Comparison of ENCODE assay signal across 10 cellular contexts in genomic region chr19:38838208-38838985, GRCh38. TPM values are rescaled to one million over a fixed set of nuclear protein-coding genes. Genes with fewer than 3 reads are reported as not detected.
DNase-seq lines count a peak whose midpoint lies in the region; ATAC-seq and TF ChIP-seq lines count a peak whose summit lies in the region.
"Had no signal": no experiment of that assay in that cellular context is flagged by ENCODE, and none has a peak within 500 bp of the region (broad histone marks: within the 10 kb centered on the region; RNA-seq: fewer than 3 reads in every experiment).

No MANE protein-coding gene starts in this region.

- TF ChIP-seq CTCF in type B pancreatic cell (conservative IDR thresholded peaks at IDR 0.05) = no peak

- peaks cover 5 to 80% (median 35%) of the 10 kb centered on the region in 3 donors for H3K36me3 Mint-ChIP-seq in naive thymus-derived CD8-positive, alpha-beta T cell
- H3K36me3 Mint-ChIP-seq in type B pancreatic cell = peaks cover 44% of the 10 kb centered on the region

- H3K4me1 Mint-ChIP-seq in naive thymus-derived CD8-positive, alpha-beta T cell = peaks cover 23 to 49% (median 46%) of the 10 kb centered on the region in 4 donors
- peaks cover 5% of the 10 kb centered on the region for H3K4me1 Mint-ChIP-seq in type B pancreatic cell (ENCODE audit: unreplicated experiment)

- H3K27ac Mint-ChIP-seq in naive thymus-derived CD8-positive, alpha-beta T cell = peak overlapping the region in 7 of 10 donors; percentile 20 to 92 (median 56)
- peak overlapping the region; percentile 95 for H3K27ac Mint-ChIP-seq in type B pancreatic cell

- peaks cover 0 to 5% (median 0%) of the 10 kb centered on the region in 5 donors for H3K27me3 Mint-ChIP-seq in naive thymus-derived CD8-positive, alpha-beta T cell
- H3K27me3 Mint-ChIP-seq in type B pancreatic cell = no peaks in the 10 kb centered on the region

- intact Hi-C loops in Right ventricle myocardium superior (cut with DNase I) (no loop called here), Right ventricle myocardium inferior (cut with DNase I) (no loop called here)

- ATAC-seq in Right ventricle myocardium superior (ENCODE audit: poor library complexity) = no peak
- ATAC-seq in Right ventricle myocardium inferior = no peak
- ATAC-seq in naive thymus-derived CD8-positive, alpha-beta T cell = no peak
- no peak for ATAC-seq in GM21447 (IDR thresholded peaks at IDR 0.05; ENCODE audit: unreplicated experiment)

- peaks cover 0 to 4% (median 0%) of the 10 kb centered on the region in 9 donors for H3K9me3 Mint-ChIP-seq in naive thymus-derived CD8-positive, alpha-beta T cell
- H3K9me3 Mint-ChIP-seq in type B pancreatic cell = no peaks in the 10 kb centered on the region

- no peak overlapping the region for H3K4me3 Mint-ChIP-seq in naive thymus-derived CD8-positive, alpha-beta T cell
- H3K4me3 Mint-ChIP-seq in type B pancreatic cell = peak overlapping the region; percentile 67

- DNase-seq in Right ventricle myocardium superior (peak; percentile 26), Right ventricle myocardium inferior (ENCODE audit: missing footprints) (no peak), type B pancreatic cell (ENCODE audit: extremely low spot score, unreplicated experiment) (no peak), UCSD-AML1 (lab: John Stamatoyannopoulos, UW; ENCODE audit: unreplicated experiment) (no peak), NCI-H2227 (lab: John Stamatoyannopoulos, UW; ENCODE audit: unreplicated experiment) (no peak)
- DNase-seq in activated naive CD8-positive, alpha-beta T cell treated with anti-CD3 and anti-CD28 coated beads, Interleukin-2, amount 50 U/mL, for 16 hours (ENCODE audit: low read depth, low spot score) = peak; percentile 39
- no peak for DNase-seq in naive thymus-derived CD8-positive, alpha-beta T cell
- DNase-seq: NCI-H524, occipital lobe had no signal

- POLR2A ChIA-PET in naive thymus-derived CD8-positive, alpha-beta T cell (lab: Charles Lee) = interaction anchor here (0.6 to 4.0 kb wide), 5 partner anchors 11 to 34 kb away, joined by 3 to 26 read pairs (median 4); no protein-coding TSS in a partner anchor

RNA-seq across cellular contexts. Expression of gene ECH1, which starts 6.8 kb away (rescaled TPM):
- total RNA-seq in Right ventricle myocardium superior (1,260 TPM), Right ventricle myocardium inferior (1,308 TPM), type B pancreatic cell (ENCODE audit: low replicate concordance) (134 and 142 TPM in 2 replicates)
- total RNA-seq in naive thymus-derived CD8-positive, alpha-beta T cell = 100 to 1,000 TPM; 118 to 138 TPM
- polyA plus RNA-seq in naive thymus-derived CD8-positive, alpha-beta T cell = 100 to 1,000 TPM; 218 to 291 (median 238) TPM

RNA-seq across cellular contexts. Expression of gene HNRNPL, which starts 11.4 kb away (rescaled TPM):
- total RNA-seq in Right ventricle myocardium superior = 158 TPM
- total RNA-seq in Right ventricle myocardium inferior = 184 TPM
- 100 to 1,000 TPM; 390 to 406 TPM for total RNA-seq in naive thymus-derived CD8-positive, alpha-beta T cell
- polyA plus RNA-seq in naive thymus-derived CD8-positive, alpha-beta T cell = 10 to 100 TPM; 70.6 to 77.6 (median 71.4) TPM
- 338 and 451 TPM in 2 replicates for total RNA-seq in type B pancreatic cell (ENCODE audit: low replicate concordance)

RNA-seq across cellular contexts. Expression of gene LGALS4, which starts 25.7 kb away (rescaled TPM):
- total RNA-seq in Right ventricle myocardium superior = 0.86 TPM
- 0.76 TPM for total RNA-seq in Right ventricle myocardium inferior
- total RNA-seq in naive thymus-derived CD8-positive, alpha-beta T cell = 10 to 100 TPM in 1 of 2 experiments, 1 to 10 TPM in 1; 9.6 to 10.7 TPM
- under 1 TPM in 1 of 3 donors, not detected in 2; 0.27 TPM for polyA plus RNA-seq in naive thymus-derived CD8-positive, alpha-beta T cell
- total RNA-seq in type B pancreatic cell (ENCODE audit: low replicate concordance) = 33.4 and 104 TPM in 2 replicates

RNA-seq across cellular contexts. Expression of gene RINL, which starts 39.7 kb away (rescaled TPM):
- 6.3 TPM for total RNA-seq in Right ventricle myocardium superior
- 4.1 TPM for total RNA-seq in Right ventricle myocardium inferior
- 10 to 100 TPM; 52.9 to 55.0 TPM for total RNA-seq in naive thymus-derived CD8-positive, alpha-beta T cell
- 10 to 100 TPM; 29.9 to 64.7 (median 40.5) TPM for polyA plus RNA-seq in naive thymus-derived CD8-positive, alpha-beta T cell
- 1.7 and 3.4 TPM in 2 replicates for total RNA-seq in type B pancreatic cell (ENCODE audit: low replicate concordance)

RNA-seq across cellular contexts. Expression of gene LGALS7B, which starts 49.4 kb away (rescaled TPM):
- total RNA-seq in Right ventricle myocardium superior (not detected), Right ventricle myocardium inferior (not detected), type B pancreatic cell (ENCODE audit: low replicate concordance) (not detected in 2 replicates)
- not detected for total RNA-seq in naive thymus-derived CD8-positive, alpha-beta T cell
- polyA plus RNA-seq in naive thymus-derived CD8-positive, alpha-beta T cell = not detected
- total RNA-seq: occipital lobe had no signal

Comparison
In these comparisons a context has a peak if more than half of its experiments do, and no peak if none do; other contexts are left out.
1. DNase-seq: peak in Right ventricle myocardium superior (single experiment) and activated naive CD8-positive, alpha-beta T cell treated with anti-CD3 and anti-CD28 coated beads, Interleukin-2, amount 50 U/mL, for 16 hours (single experiment); none in Right ventricle myocardium inferior (single experiment), naive thymus-derived CD8-positive, alpha-beta T cell (0 of 10), type B pancreatic cell (single experiment), UCSD-AML1 (single experiment) and NCI-H2227 (single experiment).